1 cellular context compared by ENCODE assay signal in the genomic region with DNA sequence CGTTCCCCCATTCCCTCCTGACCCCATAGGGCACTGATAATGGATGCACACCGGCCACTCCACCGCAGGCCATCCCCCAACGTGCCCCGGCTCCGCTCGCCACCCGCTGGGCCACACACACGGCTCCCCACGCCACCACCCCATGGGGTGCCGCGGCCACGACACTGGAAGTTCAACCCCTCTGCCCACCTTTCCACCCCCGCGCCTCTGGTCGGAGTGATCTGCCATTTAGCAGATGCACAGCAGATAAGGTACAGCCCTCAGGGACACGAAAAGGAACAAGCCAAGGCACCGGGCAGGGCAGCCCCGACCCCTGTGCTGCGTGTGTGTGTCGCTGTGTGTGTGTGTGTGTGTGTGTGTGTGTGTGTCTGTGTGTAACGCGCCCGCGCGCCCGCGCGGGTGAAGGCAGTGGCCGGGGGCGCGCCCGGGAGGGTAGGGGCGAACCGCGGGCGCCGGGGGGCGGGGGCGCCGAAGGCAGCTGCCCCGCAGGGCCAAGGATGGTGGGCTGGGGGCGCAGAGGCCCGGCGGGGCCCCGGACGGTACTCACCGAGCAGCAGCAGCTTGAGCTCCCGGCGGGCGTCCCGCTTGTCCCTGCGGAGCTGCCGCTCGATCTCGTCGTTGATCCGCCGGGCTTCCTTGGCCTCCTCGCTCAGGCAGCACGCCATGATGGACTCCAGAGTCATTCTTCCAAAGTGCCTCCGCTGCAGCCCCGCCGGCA.
TF ChIP-seq lines count a peak whose summit lies in the region.

No MANE protein-coding gene starts in this region.

TF ChIP-seq in HEK293, 187 proteins besides CTCF, POLR2A, EP300 and RAD21 (continued from another document):
- TF ChIP-seq ZNF24 (tag by site-specific recombination; IDR thresholded peaks at IDR 0.05) (0 out of 2 replicates have a peak, but pooled peaks have one; percentile 25), RBAK (tag by site-specific recombination; IDR thresholded peaks at IDR 0.05) (no peak), ZNF600 (tag by site-specific recombination; IDR thresholded peaks at IDR 0.05) (peak; percentile 90), ZNF174 (tag by site-specific recombination; IDR thresholded peaks at IDR 0.05) (no peak), SCRT2 (tag by site-specific recombination; IDR thresholded peaks at IDR 0.05) (0 out of 2 replicates have a peak, but pooled peaks have one; percentile 13), MYNN (tag by site-specific recombination; IDR thresholded peaks at IDR 0.05; ENCODE audit: borderline replicate concordance) (0 out of 2 replicates have a peak, but pooled peaks have one; percentile 28), ZXDB (tag by site-specific recombination; IDR thresholded peaks at IDR 0.05) (peak; percentile 54; the same call in 1 of the 2 replicates), ZBTB48 (tag by site-specific recombination; IDR thresholded peaks at IDR 0.05) (peak; percentile 88), ZNF341 (tag by site-specific recombination; IDR thresholded peaks at IDR 0.05; ENCODE audit: low read depth) (0 out of 2 replicates have a peak, but pooled peaks have one; percentile 15), ZNF292 (tag by site-specific recombination; IDR thresholded peaks at IDR 0.05; ENCODE audit: borderline replicate concordance, low read depth) (no peak), MZF1 (tag by site-specific recombination; IDR thresholded peaks at IDR 0.05; ENCODE audit: borderline replicate concordance) (no peak), ZNF544 (tag by site-specific recombination; IDR thresholded peaks at IDR 0.05) (no peak), ZNF529 (tag by site-specific recombination; IDR thresholded peaks at IDR 0.05; ENCODE audit: insufficient replicate concordance) (no peak), KLF9 (tag by site-specific recombination; IDR thresholded peaks at IDR 0.05; ENCODE audit: low read depth) (0 out of 2 replicates have a peak, but pooled peaks have one; percentile 62), ZBTB1 (tag by site-specific recombination; IDR thresholded peaks at IDR 0.05) (no peak), ZNF335 (tag by site-specific recombination; conservative IDR thresholded peaks at IDR 0.05) (peak; percentile 95), YY1 (tag by site-specific recombination; IDR thresholded peaks at IDR 0.05) (peak; percentile 45; the same call in 1 of the 2 replicates), ZIC2 (tag by site-specific recombination; IDR thresholded peaks at IDR 0.05) (peak; percentile 99), ZBTB8A (tag by site-specific recombination; IDR thresholded peaks at IDR 0.05) (peak; percentile 91), ZNF391 (tag by site-specific recombination; IDR thresholded peaks at IDR 0.05; ENCODE audit: borderline replicate concordance, low read depth) (peak; percentile 68; the same call in 1 of the 2 replicates), ZNF121 (tag by site-specific recombination; IDR thresholded peaks at IDR 0.05) (0 out of 2 replicates have a peak, but pooled peaks have one; percentile 31), ZNF366 (tag by site-specific recombination; conservative IDR thresholded peaks at IDR 0.05) (0 out of 2 replicates have a peak, but pooled peaks have one; percentile 24), ZEB2 (tag by site-specific recombination; IDR thresholded peaks at IDR 0.05) (peak; percentile 78; the same call in 1 of the 2 replicates), KLF10 (tag by site-specific recombination; IDR thresholded peaks at IDR 0.05) (no peak; the same call in 1 of the 2 replicates), SETDB1 (IDR thresholded peaks at IDR 0.05; ENCODE audit: insufficient read length, low read length) (no peak), BCL11A (tag by site-specific recombination; IDR thresholded peaks at IDR 0.05; ENCODE audit: low read depth) (0 out of 2 replicates have a peak, but pooled peaks have one; percentile 18), ZNF501 (tag by site-specific recombination; IDR thresholded peaks at IDR 0.05) (peak; percentile 87), EGR2 (tag by site-specific recombination; IDR thresholded peaks at IDR 0.05; ENCODE audit: low read depth) (peak; percentile 94), ZNF701 (tag by site-specific recombination; IDR thresholded peaks at IDR 0.05) (no peak), ZNF768 (tag by site-specific recombination; IDR thresholded peaks at IDR 0.05) (peak; percentile 13; the same call in 1 of the 2 replicates), SP7 (tag by site-specific recombination; IDR thresholded peaks at IDR 0.05) (peak; percentile 70; the same call in 1 of the 2 replicates), GLIS1 (tag by site-specific recombination; IDR thresholded peaks at IDR 0.05) (peak; percentile 82), BCL11B (tag by site-specific recombination; IDR thresholded peaks at IDR 0.05; ENCODE audit: low read depth) (peak; percentile 74), ZNF664 (tag by site-specific recombination; IDR thresholded peaks at IDR 0.05) (no peak), ZBTB20 (tag by site-specific recombination; IDR thresholded peaks at IDR 0.05) (peak; percentile 72; the same call in 1 of the 2 replicates)
- TF ChIP-seq, protein P1, sequence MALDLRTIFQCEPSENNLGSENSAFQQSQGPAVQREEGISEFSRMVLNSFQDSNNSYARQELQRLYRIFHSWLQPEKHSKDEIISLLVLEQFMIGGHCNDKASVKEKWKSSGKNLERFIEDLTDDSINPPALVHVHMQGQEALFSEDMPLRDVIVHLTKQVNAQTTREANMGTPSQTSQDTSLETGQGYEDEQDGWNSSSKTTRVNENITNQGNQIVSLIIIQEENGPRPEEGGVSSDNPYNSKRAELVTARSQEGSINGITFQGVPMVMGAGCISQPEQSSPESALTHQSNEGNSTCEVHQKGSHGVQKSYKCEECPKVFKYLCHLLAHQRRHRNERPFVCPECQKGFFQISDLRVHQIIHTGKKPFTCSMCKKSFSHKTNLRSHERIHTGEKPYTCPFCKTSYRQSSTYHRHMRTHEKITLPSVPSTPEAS (tag by site-specific recombination; IDR thresholded peaks at IDR 0.05): peak; percentile 95
- TF ChIP-seq, protein P2, sequence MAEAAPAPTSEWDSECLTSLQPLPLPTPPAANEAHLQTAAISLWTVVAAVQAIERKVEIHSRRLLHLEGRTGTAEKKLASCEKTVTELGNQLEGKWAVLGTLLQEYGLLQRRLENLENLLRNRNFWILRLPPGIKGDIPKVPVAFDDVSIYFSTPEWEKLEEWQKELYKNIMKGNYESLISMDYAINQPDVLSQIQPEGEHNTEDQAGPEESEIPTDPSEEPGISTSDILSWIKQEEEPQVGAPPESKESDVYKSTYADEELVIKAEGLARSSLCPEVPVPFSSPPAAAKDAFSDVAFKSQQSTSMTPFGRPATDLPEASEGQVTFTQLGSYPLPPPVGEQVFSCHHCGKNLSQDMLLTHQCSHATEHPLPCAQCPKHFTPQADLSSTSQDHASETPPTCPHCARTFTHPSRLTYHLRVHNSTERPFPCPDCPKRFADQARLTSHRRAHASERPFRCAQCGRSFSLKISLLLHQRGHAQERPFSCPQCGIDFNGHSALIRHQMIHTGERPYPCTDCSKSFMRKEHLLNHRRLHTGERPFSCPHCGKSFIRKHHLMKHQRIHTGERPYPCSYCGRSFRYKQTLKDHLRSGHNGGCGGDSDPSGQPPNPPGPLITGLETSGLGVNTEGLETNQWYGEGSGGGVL (tag by site-specific recombination; IDR thresholded peaks at IDR 0.05): peak; percentile 62
- TF ChIP-seq, protein P3, sequence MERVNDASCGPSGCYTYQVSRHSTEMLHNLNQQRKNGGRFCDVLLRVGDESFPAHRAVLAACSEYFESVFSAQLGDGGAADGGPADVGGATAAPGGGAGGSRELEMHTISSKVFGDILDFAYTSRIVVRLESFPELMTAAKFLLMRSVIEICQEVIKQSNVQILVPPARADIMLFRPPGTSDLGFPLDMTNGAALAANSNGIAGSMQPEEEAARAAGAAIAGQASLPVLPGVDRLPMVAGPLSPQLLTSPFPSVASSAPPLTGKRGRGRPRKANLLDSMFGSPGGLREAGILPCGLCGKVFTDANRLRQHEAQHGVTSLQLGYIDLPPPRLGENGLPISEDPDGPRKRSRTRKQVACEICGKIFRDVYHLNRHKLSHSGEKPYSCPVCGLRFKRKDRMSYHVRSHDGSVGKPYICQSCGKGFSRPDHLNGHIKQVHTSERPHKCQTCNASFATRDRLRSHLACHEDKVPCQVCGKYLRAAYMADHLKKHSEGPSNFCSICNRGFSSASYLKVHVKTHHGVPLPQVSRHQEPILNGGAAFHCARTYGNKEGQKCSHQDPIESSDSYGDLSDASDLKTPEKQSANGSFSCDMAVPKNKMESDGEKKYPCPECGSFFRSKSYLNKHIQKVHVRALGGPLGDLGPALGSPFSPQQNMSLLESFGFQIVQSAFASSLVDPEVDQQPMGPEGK (tag by site-specific recombination; IDR thresholded peaks at IDR 0.05): peak; percentile 72; the same call in 1 of the 2 replicates
- TF ChIP-seq, protein P4, sequence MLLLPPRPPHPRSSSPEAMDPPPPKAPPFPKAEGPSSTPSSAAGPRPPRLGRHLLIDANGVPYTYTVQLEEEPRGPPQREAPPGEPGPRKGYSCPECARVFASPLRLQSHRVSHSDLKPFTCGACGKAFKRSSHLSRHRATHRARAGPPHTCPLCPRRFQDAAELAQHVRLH (tag by site-specific recombination; IDR thresholded peaks at IDR 0.05): 0 out of 2 replicates have a peak, but pooled peaks have one; percentile 32
- TF ChIP-seq, protein P5, sequence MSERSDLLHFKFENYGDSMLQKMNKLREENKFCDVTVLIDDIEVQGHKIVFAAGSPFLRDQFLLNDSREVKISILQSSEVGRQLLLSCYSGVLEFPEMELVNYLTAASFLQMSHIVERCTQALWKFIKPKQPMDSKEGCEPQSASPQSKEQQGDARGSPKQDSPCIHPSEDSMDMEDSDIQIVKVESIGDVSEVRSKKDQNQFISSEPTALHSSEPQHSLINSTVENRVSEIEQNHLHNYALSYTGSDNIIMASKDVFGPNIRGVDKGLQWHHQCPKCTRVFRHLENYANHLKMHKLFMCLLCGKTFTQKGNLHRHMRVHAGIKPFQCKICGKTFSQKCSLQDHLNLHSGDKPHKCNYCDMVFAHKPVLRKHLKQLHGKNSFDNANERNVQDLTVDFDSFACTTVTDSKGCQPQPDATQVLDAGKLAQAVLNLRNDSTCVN (tag by site-specific recombination; optimal IDR thresholded peaks at IDR 0.05): peak; percentile 94
- TF ChIP-seq, protein P6, sequence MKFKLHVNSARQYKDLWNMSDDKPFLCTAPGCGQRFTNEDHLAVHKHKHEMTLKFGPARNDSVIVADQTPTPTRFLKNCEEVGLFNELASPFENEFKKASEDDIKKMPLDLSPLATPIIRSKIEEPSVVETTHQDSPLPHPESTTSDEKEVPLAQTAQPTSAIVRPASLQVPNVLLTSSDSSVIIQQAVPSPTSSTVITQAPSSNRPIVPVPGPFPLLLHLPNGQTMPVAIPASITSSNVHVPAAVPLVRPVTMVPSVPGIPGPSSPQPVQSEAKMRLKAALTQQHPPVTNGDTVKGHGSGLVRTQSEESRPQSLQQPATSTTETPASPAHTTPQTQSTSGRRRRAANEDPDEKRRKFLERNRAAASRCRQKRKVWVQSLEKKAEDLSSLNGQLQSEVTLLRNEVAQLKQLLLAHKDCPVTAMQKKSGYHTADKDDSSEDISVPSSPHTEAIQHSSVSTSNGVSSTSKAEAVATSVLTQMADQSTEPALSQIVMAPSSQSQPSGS (tag by site-specific recombination; IDR thresholded peaks at IDR 0.05; ENCODE audit: low read depth): no peak
- TF ChIP-seq, protein P7, sequence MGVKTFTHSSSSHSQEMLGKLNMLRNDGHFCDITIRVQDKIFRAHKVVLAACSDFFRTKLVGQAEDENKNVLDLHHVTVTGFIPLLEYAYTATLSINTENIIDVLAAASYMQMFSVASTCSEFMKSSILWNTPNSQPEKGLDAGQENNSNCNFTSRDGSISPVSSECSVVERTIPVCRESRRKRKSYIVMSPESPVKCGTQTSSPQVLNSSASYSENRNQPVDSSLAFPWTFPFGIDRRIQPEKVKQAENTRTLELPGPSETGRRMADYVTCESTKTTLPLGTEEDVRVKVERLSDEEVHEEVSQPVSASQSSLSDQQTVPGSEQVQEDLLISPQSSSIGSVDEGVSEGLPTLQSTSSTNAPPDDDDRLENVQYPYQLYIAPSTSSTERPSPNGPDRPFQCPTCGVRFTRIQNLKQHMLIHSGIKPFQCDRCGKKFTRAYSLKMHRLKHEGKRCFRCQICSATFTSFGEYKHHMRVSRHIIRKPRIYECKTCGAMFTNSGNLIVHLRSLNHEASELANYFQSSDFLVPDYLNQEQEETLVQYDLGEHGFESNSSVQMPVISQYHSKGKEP (tag by site-specific recombination; IDR thresholded peaks at IDR 0.05): no peak
- TF ChIP-seq, protein P8, sequence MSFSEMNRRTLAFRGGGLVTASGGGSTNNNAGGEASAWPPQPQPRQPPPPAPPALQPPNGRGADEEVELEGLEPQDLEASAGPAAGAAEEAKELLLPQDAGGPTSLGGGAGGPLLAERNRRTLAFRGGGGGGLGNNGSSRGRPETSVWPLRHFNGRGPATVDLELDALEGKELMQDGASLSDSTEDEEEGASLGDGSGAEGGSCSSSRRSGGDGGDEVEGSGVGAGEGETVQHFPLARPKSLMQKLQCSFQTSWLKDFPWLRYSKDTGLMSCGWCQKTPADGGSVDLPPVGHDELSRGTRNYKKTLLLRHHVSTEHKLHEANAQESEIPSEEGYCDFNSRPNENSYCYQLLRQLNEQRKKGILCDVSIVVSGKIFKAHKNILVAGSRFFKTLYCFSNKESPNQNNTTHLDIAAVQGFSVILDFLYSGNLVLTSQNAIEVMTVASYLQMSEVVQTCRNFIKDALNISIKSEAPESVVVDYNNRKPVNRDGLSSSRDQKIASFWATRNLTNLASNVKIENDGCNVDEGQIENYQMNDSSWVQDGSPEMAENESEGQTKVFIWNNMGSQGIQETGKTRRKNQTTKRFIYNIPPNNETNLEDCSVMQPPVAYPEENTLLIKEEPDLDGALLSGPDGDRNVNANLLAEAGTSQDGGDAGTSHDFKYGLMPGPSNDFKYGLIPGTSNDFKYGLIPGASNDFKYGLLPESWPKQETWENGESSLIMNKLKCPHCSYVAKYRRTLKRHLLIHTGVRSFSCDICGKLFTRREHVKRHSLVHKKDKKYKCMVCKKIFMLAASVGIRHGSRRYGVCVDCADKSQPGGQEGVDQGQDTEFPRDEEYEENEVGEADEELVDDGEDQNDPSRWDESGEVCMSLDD (tag by site-specific recombination; IDR thresholded peaks at IDR 0.05): peak; percentile 85
TF ChIP-seq in HEK293: peak in this region for 39.
